9 cellular contexts compared by ENCODE assay signal in genomic region chr14:99718031-99718810, GRCh38. TPM values are rescaled to one million over a fixed set of nuclear protein-coding genes. Genes with fewer than 3 reads are reported as not detected.
DNase-seq lines count a peak whose midpoint lies in the region; ATAC-seq, FAIRE-seq and TF ChIP-seq lines count a peak whose summit lies in the region.
"Had no signal": no experiment of that assay in that cellular context is flagged by ENCODE, and none has a peak within 500 bp of the region (broad histone marks: within the 10 kb centered on the region; RNA-seq: fewer than 3 reads in every experiment).

No MANE protein-coding gene starts in this region.

- peak; percentile 32 for ATAC-seq in GM19468 (IDR thresholded peaks at IDR 0.05; ENCODE audit: extremely low read depth, unreplicated experiment)
- ATAC-seq in HG03108 (IDR thresholded peaks at IDR 0.05; ENCODE audit: unreplicated experiment) = peak; percentile 69
- ATAC-seq in HG02571 (IDR thresholded peaks at IDR 0.05; ENCODE audit: unreplicated experiment) = no peak

- H3K27ac ChIP-seq in caudate nucleus (ENCODE audit: low read depth, low read length) = peak overlapping the region; percentile 86
- H3K27ac ChIP-seq: prostate gland had no signal

- peak; percentile 30 for FAIRE-seq in GM12892 (lab: Jason Lieb, UNC)

- no peak for TF ChIP-seq POLR2A in GM12892 (IDR thresholded peaks at IDR 0.05; ENCODE audit: low read depth, low read length)

- DNase-seq in GM12892 (ENCODE audit: insufficient read length) (no peak), caudate nucleus (lab: John Stamatoyannopoulos, UW) (peak in 4 of 61 donors; percentile 27 to 67 (median 36)), cerebellum (ENCODE audit: low spot score) (no peak), AG08396 (ENCODE audit: low spot score) (no peak)
- DNase-seq in activated CD4-positive, CD25-positive, alpha-beta regulatory T cell (lab: John Stamatoyannopoulos, UW) = no peak

RNA-seq across cellular contexts. Expression of gene CYP46A1, which starts 34.1 kb away (rescaled TPM):
- not detected for polyA plus RNA-seq in GM12892 (2012; ENCODE audit: missing spikeins)
- total RNA-seq in cerebellum = 6.1 TPM
